In genomic region chr1:180153032-180153431, GRCh38 we compare ENCODE assay signal across 1 cellular context.
TF ChIP-seq lines count a peak whose summit lies in the region.

No MANE protein-coding gene starts in this region.

TF ChIP-seq in K562, 482 proteins besides CTCF, POLR2A, EP300 and RAD21:
- no peak for TF ChIP-seq PTBP1 (IDR thresholded peaks at IDR 0.05; ENCODE audit: low read depth, low read length)
- TF ChIP-seq CREB3L1 (IDR thresholded peaks at IDR 0.05; ENCODE audit: borderline replicate concordance, low read depth) = no peak
- TF ChIP-seq ZHX1 (conservative IDR thresholded peaks at IDR 0.05; ENCODE audit: low read length) = no peak
- TF ChIP-seq YY1 (IDR thresholded peaks at IDR 0.05; ENCODE audit: borderline replicate concordance in 1 of 3, control insufficient read depth in 1 of 3, extremely low read depth in 1 of 3, insufficient read depth in 3 of 3, insufficient read length in 1 of 3, insufficient replicate concordance in 2 of 3, low read depth in 1 of 3, low read length in 2 of 3) = no peak
- no peak for TF ChIP-seq E2F8 (IDR thresholded peaks at IDR 0.05; ENCODE audit: low read depth, partially characterized antibody)
- TF ChIP-seq ZNF280A (IDR thresholded peaks at IDR 0.05; ENCODE audit: low read depth, partially characterized antibody) = no peak
- TF ChIP-seq THRB (CRISPR knock-in tag; conservative IDR thresholded peaks at IDR 0.05) = no peak
- TF ChIP-seq ZNF655 (CRISPR knock-in tag; IDR thresholded peaks at IDR 0.05) = no peak
- no peak for TF ChIP-seq HMG20A (CRISPR knock-in tag; conservative IDR thresholded peaks at IDR 0.05)
